ENCODE assay signal across 19 cellular contexts in genomic region chr11:47895035-47895434, GRCh38. TPM values are rescaled to one million over a fixed set of nuclear protein-coding genes. Genes with fewer than 3 reads are reported as not detected.
DNase-seq lines count a peak whose midpoint lies in the region; ATAC-seq and TF ChIP-seq lines count a peak whose summit lies in the region.
"Had no signal": no experiment of that assay in that cellular context is flagged by ENCODE, and none has a peak within 500 bp of the region (broad histone marks: within the 10 kb centered on the region; RNA-seq: fewer than 3 reads in every experiment).

No MANE protein-coding gene starts in this region.

- H3K9me3 ChIP-seq in SK-N-SH, result no peaks in the 10 kb centered on the region
- H3K9me3 ChIP-seq in OCI-LY3 (ENCODE audit: insufficient read depth, low read length), result peaks cover 4% of the 10 kb centered on the region; the same call in 1 of the 2 replicates
- H3K9me3 ChIP-seq in left lung, result no peaks in the 10 kb centered on the region
- H3K9me3 ChIP-seq: A549, Caco-2 had no signal

- intact Hi-C loops in left lung (cut with DNase I), result no loop called here

- H3K36me3 ChIP-seq in SK-N-SH (replicated peaks in 1 of 2; ENCODE audit: control insufficient read depth in 1 of 2, insufficient read depth in 2 of 2, low read length in 1 of 2) (no peaks in the 10 kb centered on the region), OCI-LY3 (replicated peaks; ENCODE audit: low read depth, low read length) (no peaks in the 10 kb centered on the region), left lung (no peaks in the 10 kb centered on the region)
- H3K36me3 ChIP-seq: BLaER1 treated with 17β-estradiol and CSF1 and Interleukin-3, amounts not matched to agents 10 nM and 100 nM had no signal

- POLR2A ChIA-PET in SK-N-SH (lab: Yijun Ruan, JAX), result interaction anchor here (0.6 kb wide), 1 partner anchor 361 kb away, joined by 5 read pairs; no protein-coding TSS in a partner anchor

- H3K27me3 ChIP-seq in SK-N-SH (ENCODE audit: insufficient read depth), result no peaks in the 10 kb centered on the region
- H3K27me3 ChIP-seq in OCI-LY3 (ENCODE audit: low read depth, low read length), result no peaks in the 10 kb centered on the region
- H3K27me3 ChIP-seq in left lung, result no peaks in the 10 kb centered on the region
- H3K27me3 ChIP-seq: BLaER1 treated with 17β-estradiol and CSF1 and Interleukin-3, amounts not matched to agents 10 nM and 100 nM had no signal

- H4K20me1 ChIP-seq in SK-N-SH (ENCODE audit: insufficient read depth) (no peaks in the 10 kb centered on the region), OCI-LY3 (ENCODE audit: insufficient read depth, low read length) (no peaks in the 10 kb centered on the region)
- H4K20me1 ChIP-seq: BLaER1 treated with 17β-estradiol and CSF1 and Interleukin-3, amounts not matched to agents 10 nM and 100 nM had no signal

- H3K9me2 ChIP-seq in SK-N-SH, result no peaks in the 10 kb centered on the region

- TF ChIP-seq CTCF in SK-N-SH (IDR thresholded peaks at IDR 0.05) (no peak), OCI-LY3 (IDR thresholded peaks at IDR 0.05; ENCODE audit: low read depth, low read length) (0 out of 2 replicates have a peak, but pooled peaks have one; percentile 6), left lung (IDR thresholded peaks at IDR 0.05) (no peak)

- H2AFZ ChIP-seq in SK-N-SH (ENCODE audit: low read depth) (no peak overlapping the region), OCI-LY3 (ENCODE audit: low read depth, low read length) (no peak overlapping the region)

- H3K27ac ChIP-seq in SK-N-SH (ENCODE audit: low read depth in 2 of 2, low read length in 1 of 2) (no peak overlapping the region), OCI-LY3 (ENCODE audit: low read length) (no peak overlapping the region), left lung (no peak overlapping the region)
- H3K27ac ChIP-seq: 22Rv1; A549; BLaER1 treated with 17β-estradiol and CSF1 and Interleukin-3, amounts not matched to agents 10 nM and 100 nM; C4-2B had no signal

- DNase-seq in SK-N-SH (no peak), NCI-H82 (lab: John Stamatoyannopoulos, UW) (peak; percentile 69), SK-N-DZ (ENCODE audit: low spot score) (peak; percentile 86), left lung (no peak)
- DNase-seq in effector CD4-positive, alpha-beta T cell, result no peak
- DNase-seq: AML-193; Caco-2; Calu3; CD4-positive, alpha-beta T cell; CD8-positive, alpha-beta T cell; DMS79 treated with DMSO at 0.1 percent for 48 hours; GF-D8 had no signal

- H3F3A ChIP-seq in SK-N-SH (replicated peaks; ENCODE audit: insufficient read depth), result no peaks in the 10 kb centered on the region

- H3K4me3 ChIP-seq in SK-N-SH (ENCODE audit: low read depth in 2 of 2, low read length in 1 of 2) (no peak overlapping the region), OCI-LY3 (ENCODE audit: low read length) (no peak overlapping the region), left lung (no peak overlapping the region)
- H3K4me3 ChIP-seq: A549; BLaER1 treated with 17β-estradiol and CSF1 and Interleukin-3, amounts not matched to agents 10 nM and 100 nM had no signal

- H3K4me1 ChIP-seq in SK-N-SH (ENCODE audit: control insufficient read depth in 1 of 2, insufficient read depth in 2 of 2, low read depth in 1 of 2, low read length in 1 of 2) (peaks cover 0 to 7% of the 10 kb centered on the region in 2 experiments; a peak in 1 of 4 replicates), OCI-LY3 (ENCODE audit: low read length) (peaks cover 18% of the 10 kb centered on the region), left lung (no peaks in the 10 kb centered on the region)
- H3K4me1 ChIP-seq: A549, Caco-2 had no signal

- TF ChIP-seq EP300 in SK-N-SH (IDR thresholded peaks at IDR 0.05; ENCODE audit: borderline replicate concordance in 1 of 2, low read depth in 1 of 2, low read length in 1 of 2), result no peak

- H3K4me2 ChIP-seq in SK-N-SH (no peak overlapping the region), OCI-LY3 (ENCODE audit: low read length) (no peak overlapping the region)
- H3K4me2 ChIP-seq: A549; BLaER1 treated with 17β-estradiol and CSF1 and Interleukin-3, amounts not matched to agents 10 nM and 100 nM had no signal

- ATAC-seq in SK-N-SH treated with all-trans-retinoic acid at 6 μM for 48 hours (no peak), left lung (no peak), GM21786 (IDR thresholded peaks at IDR 0.05; ENCODE audit: unreplicated experiment) (no peak)
- ATAC-seq: A549; CD8-positive, alpha-beta T cell had no signal

- H3K79me2 ChIP-seq in SK-N-SH (ENCODE audit: insufficient read depth) (no peaks in the 10 kb centered on the region), OCI-LY3 (ENCODE audit: low read length) (no peaks in the 10 kb centered on the region)

- TF ChIP-seq RAD21 in SK-N-SH (IDR thresholded peaks at IDR 0.05; ENCODE audit: low read length), result no peak

- CTCF ChIA-PET in SK-N-SH (lab: Yijun Ruan, JAX), result no interaction called here

- H3K9ac ChIP-seq in SK-N-SH (no peak overlapping the region), OCI-LY3 (ENCODE audit: low read length) (no peak overlapping the region)
- H3K9ac ChIP-seq: BLaER1 treated with 17β-estradiol and CSF1 and Interleukin-3, amounts not matched to agents 10 nM and 100 nM had no signal

- 88% methylated on average over 2 of the region's 2 CpGs for WGBS in SK-N-SH (ENCODE audit: low lambda C conversion rate)

TF ChIP-seq in SK-N-SH, 30 proteins besides CTCF, POLR2A, EP300 and RAD21:
- TF ChIP-seq GATA2 (CRISPR knock-in tag; IDR thresholded peaks at IDR 0.05) (0 out of 2 replicates have a peak, but pooled peaks have one; percentile 19), MEF2A (IDR thresholded peaks at IDR 0.05; ENCODE audit: borderline replicate concordance, low read depth) (no peak)

TF ChIP-seq in SK-N-SH treated with all-trans-retinoic acid at 6 μM for 48 hours, 23 proteins besides CTCF, POLR2A, EP300 and RAD21:
- TF ChIP-seq OSR1 (CRISPR knock-in tag; IDR thresholded peaks at IDR 0.05) (no peak), BACH2 (CRISPR knock-in tag; IDR thresholded peaks at IDR 0.05; ENCODE audit: borderline replicate concordance) (no peak), ZNF565 (CRISPR knock-in tag; conservative IDR thresholded peaks at IDR 0.05; ENCODE audit: low read depth) (no peak), ARNTL (CRISPR knock-in tag; IDR thresholded peaks at IDR 0.05; ENCODE audit: borderline replicate concordance, low read depth) (no peak), RARB (CRISPR knock-in tag; IDR thresholded peaks at IDR 0.05) (no peak), TOX (CRISPR knock-in tag; IDR thresholded peaks at IDR 0.05; ENCODE audit: borderline replicate concordance) (no peak), ZFP30 (CRISPR knock-in tag; IDR thresholded peaks at IDR 0.05) (no peak), ESRRG (CRISPR knock-in tag; IDR thresholded peaks at IDR 0.05) (no peak), SNAI2 (CRISPR knock-in tag; IDR thresholded peaks at IDR 0.05) (no peak), CSDC2 (CRISPR knock-in tag; IDR thresholded peaks at IDR 0.05) (no peak)
- TF ChIP-seq, protein P1, sequence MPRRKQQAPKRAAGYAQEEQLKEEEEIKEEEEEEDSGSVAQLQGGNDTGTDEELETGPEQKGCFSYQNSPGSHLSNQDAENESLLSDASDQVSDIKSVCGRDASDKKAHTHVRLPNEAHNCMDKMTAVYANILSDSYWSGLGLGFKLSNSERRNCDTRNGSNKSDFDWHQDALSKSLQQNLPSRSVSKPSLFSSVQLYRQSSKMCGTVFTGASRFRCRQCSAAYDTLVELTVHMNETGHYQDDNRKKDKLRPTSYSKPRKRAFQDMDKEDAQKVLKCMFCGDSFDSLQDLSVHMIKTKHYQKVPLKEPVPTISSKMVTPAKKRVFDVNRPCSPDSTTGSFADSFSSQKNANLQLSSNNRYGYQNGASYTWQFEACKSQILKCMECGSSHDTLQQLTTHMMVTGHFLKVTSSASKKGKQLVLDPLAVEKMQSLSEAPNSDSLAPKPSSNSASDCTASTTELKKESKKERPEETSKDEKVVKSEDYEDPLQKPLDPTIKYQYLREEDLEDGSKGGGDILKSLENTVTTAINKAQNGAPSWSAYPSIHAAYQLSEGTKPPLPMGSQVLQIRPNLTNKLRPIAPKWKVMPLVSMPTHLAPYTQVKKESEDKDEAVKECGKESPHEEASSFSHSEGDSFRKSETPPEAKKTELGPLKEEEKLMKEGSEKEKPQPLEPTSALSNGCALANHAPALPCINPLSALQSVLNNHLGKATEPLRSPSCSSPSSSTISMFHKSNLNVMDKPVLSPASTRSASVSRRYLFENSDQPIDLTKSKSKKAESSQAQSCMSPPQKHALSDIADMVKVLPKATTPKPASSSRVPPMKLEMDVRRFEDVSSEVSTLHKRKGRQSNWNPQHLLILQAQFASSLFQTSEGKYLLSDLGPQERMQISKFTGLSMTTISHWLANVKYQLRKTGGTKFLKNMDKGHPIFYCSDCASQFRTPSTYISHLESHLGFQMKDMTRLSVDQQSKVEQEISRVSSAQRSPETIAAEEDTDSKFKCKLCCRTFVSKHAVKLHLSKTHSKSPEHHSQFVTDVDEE (CRISPR knock-in tag; IDR thresholded peaks at IDR 0.05), result no peak
- TF ChIP-seq, protein P2, sequence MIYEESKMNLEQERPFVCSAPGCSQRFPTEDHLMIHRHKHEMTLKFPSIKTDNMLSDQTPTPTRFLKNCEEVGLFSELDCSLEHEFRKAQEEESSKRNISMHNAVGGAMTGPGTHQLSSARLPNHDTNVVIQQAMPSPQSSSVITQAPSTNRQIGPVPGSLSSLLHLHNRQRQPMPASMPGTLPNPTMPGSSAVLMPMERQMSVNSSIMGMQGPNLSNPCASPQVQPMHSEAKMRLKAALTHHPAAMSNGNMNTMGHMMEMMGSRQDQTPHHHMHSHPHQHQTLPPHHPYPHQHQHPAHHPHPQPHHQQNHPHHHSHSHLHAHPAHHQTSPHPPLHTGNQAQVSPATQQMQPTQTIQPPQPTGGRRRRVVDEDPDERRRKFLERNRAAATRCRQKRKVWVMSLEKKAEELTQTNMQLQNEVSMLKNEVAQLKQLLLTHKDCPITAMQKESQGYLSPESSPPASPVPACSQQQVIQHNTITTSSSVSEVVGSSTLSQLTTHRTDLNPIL (CRISPR knock-in tag; IDR thresholded peaks at IDR 0.05; ENCODE audit: low read depth), result no peak

RNA-seq across cellular contexts. Expression of gene NUP160, which starts 46.9 kb away (rescaled TPM):
- 19.3 and 27.1 TPM in 2 replicates for polyA plus RNA-seq in SK-N-SH (2012; rRNA removed)
- 20.6 and 22.0 TPM in 2 replicates for polyA plus RNA-seq in SK-N-SH (2012; cell fraction: cytosol; rRNA removed)
- polyA plus RNA-seq in SK-N-SH (2012; cell fraction: nucleus; rRNA removed), result 21.9 and 41.5 TPM in 2 replicates
- polyA plus RNA-seq in SK-N-DZ (2014; cell fraction: cytosol; rRNA removed), result 41.7 and 42.0 TPM in 2 replicates
- 59.1 and 70.3 TPM in 2 replicates for polyA plus RNA-seq in SK-N-DZ (2014; cell fraction: nucleus; rRNA removed)
- total RNA-seq in left lung, result 10 to 100 TPM; 31.9 to 41.9 TPM

Comparison
In these comparisons a context has a peak if more than half of its experiments do, and no peak if none do; other contexts are left out.
1. DNase-seq: peak in NCI-H82 (single experiment) and SK-N-DZ (single experiment); none in SK-N-SH (single experiment), left lung (0 of 2) and effector CD4-positive, alpha-beta T cell (single experiment).